1 cellular context compared by ENCODE assay signal in the genomic region with DNA sequence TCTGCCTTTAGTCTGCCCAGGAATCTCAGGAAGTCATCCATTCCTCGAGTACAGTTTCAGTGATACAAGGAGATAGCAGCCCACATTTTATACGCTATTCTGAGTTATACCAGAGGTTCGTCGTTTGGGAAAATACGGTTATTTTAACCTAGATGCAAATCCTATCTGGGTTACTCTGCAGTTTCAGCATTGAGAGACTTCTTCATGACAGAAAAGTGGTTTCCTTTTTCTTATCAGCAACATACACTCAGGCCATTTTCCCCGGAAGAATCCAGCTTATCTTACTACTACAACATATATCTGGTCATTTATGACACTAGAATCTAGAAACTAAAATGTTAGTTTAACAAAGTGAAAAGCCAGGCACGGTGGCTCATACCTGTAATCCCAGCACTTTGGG.
TF ChIP-seq lines count a peak whose summit lies in the region.

No MANE protein-coding gene starts in this region.

TF ChIP-seq in WTC11, 78 proteins besides CTCF, POLR2A, EP300 and RAD21 (continued from another document):
- TF ChIP-seq SMAD4 (CRISPR knock-in tag; IDR thresholded peaks at IDR 0.05): no peak
- no peak for TF ChIP-seq FOXP1 (CRISPR knock-in tag; IDR thresholded peaks at IDR 0.05; ENCODE audit: borderline replicate concordance)
- TF ChIP-seq, protein P1, sequence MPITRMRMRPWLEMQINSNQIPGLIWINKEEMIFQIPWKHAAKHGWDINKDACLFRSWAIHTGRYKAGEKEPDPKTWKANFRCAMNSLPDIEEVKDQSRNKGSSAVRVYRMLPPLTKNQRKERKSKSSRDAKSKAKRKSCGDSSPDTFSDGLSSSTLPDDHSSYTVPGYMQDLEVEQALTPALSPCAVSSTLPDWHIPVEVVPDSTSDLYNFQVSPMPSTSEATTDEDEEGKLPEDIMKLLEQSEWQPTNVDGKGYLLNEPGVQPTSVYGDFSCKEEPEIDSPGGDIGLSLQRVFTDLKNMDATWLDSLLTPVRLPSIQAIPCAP (CRISPR knock-in tag; IDR thresholded peaks at IDR 0.05): no peak
- TF ChIP-seq, protein P2, sequence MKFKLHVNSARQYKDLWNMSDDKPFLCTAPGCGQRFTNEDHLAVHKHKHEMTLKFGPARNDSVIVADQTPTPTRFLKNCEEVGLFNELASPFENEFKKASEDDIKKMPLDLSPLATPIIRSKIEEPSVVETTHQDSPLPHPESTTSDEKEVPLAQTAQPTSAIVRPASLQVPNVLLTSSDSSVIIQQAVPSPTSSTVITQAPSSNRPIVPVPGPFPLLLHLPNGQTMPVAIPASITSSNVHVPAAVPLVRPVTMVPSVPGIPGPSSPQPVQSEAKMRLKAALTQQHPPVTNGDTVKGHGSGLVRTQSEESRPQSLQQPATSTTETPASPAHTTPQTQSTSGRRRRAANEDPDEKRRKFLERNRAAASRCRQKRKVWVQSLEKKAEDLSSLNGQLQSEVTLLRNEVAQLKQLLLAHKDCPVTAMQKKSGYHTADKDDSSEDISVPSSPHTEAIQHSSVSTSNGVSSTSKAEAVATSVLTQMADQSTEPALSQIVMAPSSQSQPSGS (CRISPR knock-in tag; IDR thresholded peaks at IDR 0.05; ENCODE audit: borderline replicate concordance, low read depth): no peak
- TF ChIP-seq NFE2L1 (CRISPR knock-in tag; IDR thresholded peaks at IDR 0.05): no peak
- no peak for TF ChIP-seq ESRRA (CRISPR knock-in tag; IDR thresholded peaks at IDR 0.05; ENCODE audit: borderline replicate concordance)
